In genomic region chr6:13554929-13555333, GRCh38 we compare ENCODE assay signal across 9 cellular contexts. TPM values are rescaled to one million over a fixed set of nuclear protein-coding genes. Genes with fewer than 3 reads are reported as not detected.
DNase-seq lines count a peak whose midpoint lies in the region; ATAC-seq, FAIRE-seq and TF ChIP-seq lines count a peak whose summit lies in the region.
"Had no signal": no experiment of that assay in that cellular context is flagged by ENCODE, and none has a peak within 500 bp of the region (broad histone marks: within the 10 kb centered on the region; RNA-seq: fewer than 3 reads in every experiment).

No MANE protein-coding gene starts in this region.

- peak; percentile 87 for FAIRE-seq in H1 (lab: Jason Lieb, UNC)

- H3K4me1 ChIP-seq in H1 (replicated peaks in 1 of 4; ENCODE audit: control insufficient read depth in 3 of 4, insufficient read depth in 4 of 4, low read length in 3 of 4) = peaks cover 3 to 9% (median 5%) of the 10 kb centered on the region in 4 experiments; a peak in 6 of 7 replicates
- H3K4me1 ChIP-seq in spleen = peaks cover 0 to 29% (median 0%) of the 10 kb centered on the region in 6 donors

- peak; percentile 30 to 37 for TF ChIP-seq RAD21 in H1 (IDR thresholded peaks at IDR 0.05 in 1 of 2, conservative IDR thresholded peaks at IDR 0.05 in 1 of 2; ENCODE audit: low read depth in 2 of 2, low read length in 2 of 2)

- peaks cover 0 to 2% (median 0%) of the 10 kb centered on the region in 4 experiments; a peak in 1 of 7 replicates for H3K27me3 ChIP-seq in H1 (replicated peaks in 1 of 4; ENCODE audit: control insufficient read depth in 3 of 4, extremely low read depth in 1 of 4, insufficient read depth in 3 of 4, low read length in 3 of 4)
- H3K27me3 ChIP-seq in spleen (replicated peaks in 1 of 7) = no peaks in the 10 kb centered on the region
- H3K27me3 ChIP-seq: brain microvascular endothelial cell had no signal

- no peaks in the 10 kb centered on the region for H3K9me3 Mint-ChIP-seq in activated T-helper 17 cell treated with anti-CD3 and anti-CD28 coated beads, Interleukin-2, amount 50 U/mL, for 72 hours

- peak in 1 of 2 experiments; percentile 15; a peak in 1 of 3 replicates for TF ChIP-seq EP300 in H1 (IDR thresholded peaks at IDR 0.05; ENCODE audit: borderline replicate concordance in 1 of 2, low read depth in 2 of 2, low read length in 2 of 2)

- no peaks in the 10 kb centered on the region for H3K36me3 Mint-ChIP-seq in activated T-helper 17 cell treated with anti-CD3 and anti-CD28 coated beads, Interleukin-2, amount 50 U/mL, for 72 hours (ENCODE audit: low read depth)

- H3K9ac ChIP-seq in H1 (replicated peaks in 1 of 4; ENCODE audit: extremely low read depth in 1 of 4, low read depth in 3 of 4, low read length in 3 of 4) = peak overlapping the region in 2 of 4 experiments; percentile 14 to 20; a peak in 1 of 7 replicates

- intact Hi-C loops in spleen (cut with DNase I; ENCODE audit: low total_unique reads) = no loop called here

- TF ChIP-seq CTCF in H1 (IDR thresholded peaks at IDR 0.05; ENCODE audit: control extremely low read depth in 1 of 3, insufficient read depth in 1 of 3, low read depth in 1 of 3, low read length in 3 of 3) = no peak
- TF ChIP-seq CTCF in spleen (IDR thresholded peaks at IDR 0.05 in 8 of 11, conservative IDR thresholded peaks at IDR 0.05 in 3 of 11) = peak in 1 of 11 experiments; percentile 6
- TF ChIP-seq CTCF in GM10248 (IDR thresholded peaks at IDR 0.05; ENCODE audit: control extremely low read depth, extremely low read depth, low read depth, missing control alignments) = no peak

- H3K79me1 ChIP-seq in H1 (ENCODE audit: low read depth, low read length) = no peaks in the 10 kb centered on the region

- H4K91ac ChIP-seq in H1 (replicated peaks; ENCODE audit: insufficient read length, low read length) = no peak overlapping the region

- H3K56ac ChIP-seq in H1 (replicated peaks; ENCODE audit: insufficient read length, low read depth, low read length) = no peak overlapping the region

- H2BK20ac ChIP-seq in H1 (ENCODE audit: low read length) = no peak overlapping the region

- H3K4me2 ChIP-seq in H1 (ENCODE audit: insufficient read depth in 1 of 2, low read depth in 2 of 2, low read length in 2 of 2) = peak overlapping the region; percentile 5 to 29; a peak in 3 of 4 replicates

- no peak overlapping the region for H3K4ac ChIP-seq in H1 (replicated peaks; ENCODE audit: insufficient read length, low read depth, low read length)

- H2AK5ac ChIP-seq in H1 (ENCODE audit: low read depth, low read length) = no peak overlapping the region

- no peak overlapping the region for H3K14ac ChIP-seq in H1 (ENCODE audit: insufficient read length)

- H3K36me3 ChIP-seq in H1 (ENCODE audit: control insufficient read depth in 2 of 4, insufficient read depth in 4 of 4, low read length in 3 of 4) (no peaks in the 10 kb centered on the region), spleen (no peaks in the 10 kb centered on the region)
- H3K36me3 ChIP-seq: brain microvascular endothelial cell had no signal

- H3K23me2 ChIP-seq in H1 (ENCODE audit: low read depth, low read length) = no peaks in the 10 kb centered on the region

- H3K4me3 Mint-ChIP-seq in activated T-helper 17 cell treated with anti-CD3 and anti-CD28 coated beads, Interleukin-2, amount 50 U/mL, for 72 hours = no peak overlapping the region

- H2AFZ ChIP-seq in H1 (ENCODE audit: low read length) = peak overlapping the region; percentile 30

- POLR2A ChIA-PET in H1 (lab: Charles Lee; ENCODE audit: partially characterized antibody) (interaction anchor here (0.5 to 2.6 kb wide), 5 partner anchors 20 to 222 kb away, joined by 3 to 6 read pairs (median 3); partner anchors contain the start of genes GFOD1 and SIRT5), GM10248 (lab: Yijun Ruan, JAX) (no interaction called here)

- H3K4me3 ChIP-seq in H1 (ENCODE audit: extremely low read depth in 1 of 4, insufficient read depth in 2 of 4, low read depth in 3 of 4, low read length in 4 of 4) (no peak overlapping the region; a peak in 1 of 8 replicates), spleen (no peak overlapping the region)

- CTCF ChIA-PET in H1 (lab: Charles Lee; ENCODE audit: partially characterized antibody) (interaction anchor here (0.8 to 1.8 kb wide), 4 partner anchors 21 to 156 kb away, joined by 3 to 6 read pairs (median 4); no protein-coding TSS in a partner anchor), GM10248 (lab: Yijun Ruan, JAX) (interaction anchor here (1.3 kb wide), 1 partner anchor 17 kb away, joined by 4 read pairs; no protein-coding TSS in a partner anchor)

- H2BK15ac ChIP-seq in H1 (ENCODE audit: low read length) = peak overlapping the region; percentile 18; the same call in 1 of the 2 replicates

- no peaks in the 10 kb centered on the region for H3K79me2 ChIP-seq in H1 (ENCODE audit: control insufficient read depth in 1 of 2, insufficient read depth in 2 of 2, low read length in 2 of 2)

- no peak overlapping the region for H3K27ac Mint-ChIP-seq in activated T-helper 17 cell treated with anti-CD3 and anti-CD28 coated beads, Interleukin-2, amount 50 U/mL, for 72 hours

- no peak overlapping the region for H4K8ac ChIP-seq in H1 (ENCODE audit: extremely low read depth, insufficient read depth, low read length)

- H2BK5ac ChIP-seq in H1 (ENCODE audit: low read depth, low read length) = 0 out of 2 replicates have a peak overlapping the region, but pooled peaks have one; percentile 20

- WGBS in H1 (ENCODE audit: extremely low coverage in 1 of 2, insufficient coverage in 1 of 2, insufficient read length in 1 of 2, insufficient replicate concordance in 2 of 2, low coverage in 1 of 2, low lambda C conversion rate in 2 of 2, missing lambda C conversion rate in 1 of 2), 2 experiments = 12% methylated on average over 8 of the region's 8 CpGs; no CpG with 5 or more reads in 1 of the 2 experiments
- WGBS in spleen, 5 donors = 37 to 70% (median 56%) methylated on average over 8 of the region's 8 CpGs

- no peak overlapping the region for H4K5ac ChIP-seq in H1 (ENCODE audit: insufficient read length, low read depth, low read length)

- DNase-seq in M059J (ENCODE audit: low read depth) (peak; percentile 81), H1 (ENCODE audit: low read depth in 1 of 2, low spot score in 2 of 2) (peak in 1 of 2 experiments; percentile 71), left kidney (ENCODE audit: low read depth, low spot score) (peak; percentile 70), spleen (no peak), OCI-M2 (lab: John Stamatoyannopoulos, UW; ENCODE audit: unreplicated experiment) (no peak), GM10248 (ENCODE audit: extremely low spot score) (no peak), RPMI8226 (no peak)
- DNase-seq: brain microvascular endothelial cell had no signal

- H3K9me3 ChIP-seq in H1 (ENCODE audit: insufficient read depth in 2 of 2, low read depth in 1 of 2, low read length in 1 of 2) (no peaks in the 10 kb centered on the region), spleen (no peaks in the 10 kb centered on the region)

- H4K20me1 ChIP-seq in H1 (replicated peaks in 1 of 2; ENCODE audit: control insufficient read depth in 1 of 2, insufficient read depth in 2 of 2, low read length in 2 of 2) = no peaks in the 10 kb centered on the region

- H2BK12ac ChIP-seq in H1 (ENCODE audit: low read depth, low read length) = no peak overlapping the region

- H3K18ac ChIP-seq in H1 (ENCODE audit: extremely low read depth, low read length) = peak overlapping the region; percentile 64; the same call in 1 of the 2 replicates

- TF ChIP-seq POLR2A in H1 (IDR thresholded peaks at IDR 0.05; ENCODE audit: control extremely low read depth in 1 of 2, low read depth in 2 of 2, low read length in 2 of 2) (no peak), spleen (IDR thresholded peaks at IDR 0.05) (no peak)

- H3K27ac ChIP-seq in H1 (ENCODE audit: low read depth, low read length) (no peak overlapping the region), spleen (peak overlapping the region in 6 of 8 donors; percentile 27 to 79 (median 70))
- H3K27ac ChIP-seq: brain microvascular endothelial cell had no signal

- peaks cover 4% of the 10 kb centered on the region for H3K4me1 Mint-ChIP-seq in activated T-helper 17 cell treated with anti-CD3 and anti-CD28 coated beads, Interleukin-2, amount 50 U/mL, for 72 hours

- no peak overlapping the region for H2BK120ac ChIP-seq in H1 (replicated peaks; ENCODE audit: low read depth, low read length)

- H3K23ac ChIP-seq in H1 (ENCODE audit: insufficient read length) = no peak overlapping the region

- ATAC-seq in activated T-helper 17 cell treated with anti-CD3 and anti-CD28 coated beads, Interleukin-2, amount 50 U/mL, for 72 hours (replicated peaks) = no peak

- peaks cover 7% of the 10 kb centered on the region for H3K27me3 Mint-ChIP-seq in activated T-helper 17 cell treated with anti-CD3 and anti-CD28 coated beads, Interleukin-2, amount 50 U/mL, for 72 hours

TF ChIP-seq in H1, 55 proteins besides CTCF, POLR2A, EP300 and RAD21 (continues in another document):
- TF ChIP-seq ATF3 (IDR thresholded peaks at IDR 0.05; ENCODE audit: insufficient read depth, low read depth, low read length) (no peak), SP2 (IDR thresholded peaks at IDR 0.05; ENCODE audit: low read length) (0 out of 2 replicates have a peak, but pooled peaks have one; percentile 5), CEBPB (IDR thresholded peaks at IDR 0.05; ENCODE audit: low read depth, low read length) (no peak), BACH1 (IDR thresholded peaks at IDR 0.05; ENCODE audit: low read length) (no peak)

RNA-seq across cellular contexts. Expression of gene SIRT5, which starts 19.5 kb away (rescaled TPM):
- 15.0 and 27.1 TPM in 2 replicates for total RNA-seq in M059J (2014; rRNA removed; shearing (Covaris generic))
- 13.0 and 14.7 TPM in 2 replicates for total RNA-seq in H1 (2021; fragmentation: NEBNext Ultra II Directional; extraction: Animal tissue kit (Norgen Biotek cat#: 25700))
- 7.4 and 8.0 TPM in 2 replicates for polyA plus RNA-seq in H1 (2011; rRNA removed)
- 11.8 TPM for polyA plus RNA-seq in H1 (2011; cell fraction: cytosol; rRNA removed)
- 13.3 TPM for polyA plus RNA-seq in H1 (2011; cell fraction: nucleus; rRNA removed)
- polyA plus RNA-seq in H1 (2012, experiment 1 of 2) = 8.4 to 11.7 TPM (median 9.4 TPM) in 4 replicates
- polyA plus RNA-seq in H1 (2012, experiment 2 of 2) = 3.6 TPM
- polyA plus RNA-seq in H1 (2013, experiment 1 of 2) = 11.2 TPM
- polyA plus RNA-seq in H1 (2013, experiment 2 of 2) = 10.3 TPM
- polyA minus RNA-seq in H1 (2011; rRNA and poly(A)+ RNA removed) = 6.7 and 8.9 TPM in 2 replicates
- polyA minus RNA-seq in H1 (2011; cell fraction: cytosol; rRNA and poly(A)+ RNA removed) = 7.4 TPM
- polyA minus RNA-seq in H1 (2011; cell fraction: nucleus; rRNA and poly(A)+ RNA removed) = 9.8 TPM
- 10 to 100 TPM; 11.0 to 23.7 (median 18.0) TPM for total RNA-seq in spleen
- polyA plus RNA-seq in spleen = 10 to 100 TPM in 1 of 3 donors, 1 to 10 TPM in 2; 8.2 to 10.8 (median 9.1) TPM
- total RNA-seq in activated T-helper 17 cell treated with anti-CD3 and anti-CD28 coated beads, Interleukin-2, amount 50 U/mL, for 72 hours = 1 to 10 TPM; 6.6 to 8.9 TPM

Comparison
In these comparisons a context has a peak if more than half of its experiments do, and no peak if none do; other contexts are left out.
1. DNase-seq: peak in M059J (single experiment) and left kidney (single experiment); none in spleen (single experiment), OCI-M2 (single experiment), GM10248 (single experiment) and RPMI8226 (single experiment).